ENCODE assay signal across 11 cellular contexts in genomic region chr11:2868604-2869526, GRCh38. TPM values are rescaled to one million over a fixed set of nuclear protein-coding genes. Genes with fewer than 3 reads are reported as not detected.
DNase-seq lines count a peak whose midpoint lies in the region; ATAC-seq lines count a peak whose summit lies in the region.
"Had no signal": no experiment of that assay in that cellular context is flagged by ENCODE, and none has a peak within 500 bp of the region (broad histone marks: within the 10 kb centered on the region; RNA-seq: fewer than 3 reads in every experiment).

No MANE protein-coding gene starts in this region.

- no peak overlapping the region for H2AFZ ChIP-seq in mesenchymal stem cell (ENCODE audit: low read depth, low read length)

- H3K4ac ChIP-seq in mesenchymal stem cell (ENCODE audit: low read depth in 1 of 2, low read length in 2 of 2) = no peak overlapping the region

- H3K4me3 Mint-ChIP-seq in activated T-cell treated with anti-CD3 and anti-CD28 coated beads, Interleukin-2, amount 50 U/mL, for 24 hours = peak overlapping the region; percentile 27
- peak overlapping the region; percentile 37 to 43 for H3K4me3 Mint-ChIP-seq in stimulated activated naive CD8-positive, alpha-beta T cell treated with anti-CD3 and anti-CD28 coated beads, Interleukin-15, amount 100 ng/mL, for 72 hours

- peak overlapping the region; percentile 37 to 39 for H3K4me3 ChIP-seq in mesenchymal stem cell (ENCODE audit: insufficient read depth in 1 of 2, low read depth in 1 of 2, low read length in 2 of 2)
- H3K4me3 ChIP-seq: SK-N-MC had no signal

- H3K23ac ChIP-seq in mesenchymal stem cell (ENCODE audit: low read length in 2 of 2) = peak overlapping the region in 1 of 2 experiments; percentile 10

- no peak overlapping the region for H3K27ac Mint-ChIP-seq in activated T-cell treated with anti-CD3 and anti-CD28 coated beads, Interleukin-2, amount 50 U/mL, for 24 hours
- peak overlapping the region in 1 of 2 donors; percentile 42 for H3K27ac Mint-ChIP-seq in stimulated activated naive CD8-positive, alpha-beta T cell treated with anti-CD3 and anti-CD28 coated beads, Interleukin-15, amount 100 ng/mL, for 72 hours

- H2BK120ac ChIP-seq in mesenchymal stem cell (ENCODE audit: low read depth, low read length) = no peak overlapping the region

- no peak overlapping the region for H4K8ac ChIP-seq in mesenchymal stem cell (ENCODE audit: low read length)

- H3K9ac ChIP-seq in mesenchymal stem cell (ENCODE audit: low read length) = no peak overlapping the region

- peaks cover 11% of the 10 kb centered on the region for H3K4me1 ChIP-seq in mesenchymal stem cell (ENCODE audit: control insufficient read depth, insufficient read depth, low read depth, low read length)

- no peak overlapping the region for H2BK12ac ChIP-seq in mesenchymal stem cell (ENCODE audit: low read length in 2 of 2)

- 28% methylated on average over 51 of the region's 51 CpGs for WGBS in mesenchymal stem cell

- ATAC-seq in stimulated activated naive CD8-positive, alpha-beta T cell treated with anti-CD3 and anti-CD28 coated beads, Interleukin-15, amount 100 ng/mL, for 72 hours = no peak
- no peak for ATAC-seq in HG03354 (IDR thresholded peaks at IDR 0.05; ENCODE audit: poor library complexity, severe bottlenecking, unreplicated experiment)

- no peak overlapping the region for H3K14ac ChIP-seq in mesenchymal stem cell (ENCODE audit: low read length in 2 of 2)

- no peaks in the 10 kb centered on the region for H3K36me3 Mint-ChIP-seq in activated T-cell treated with anti-CD3 and anti-CD28 coated beads, Interleukin-2, amount 50 U/mL, for 24 hours (ENCODE audit: low read depth)

- no peak overlapping the region for H2BK15ac ChIP-seq in mesenchymal stem cell (ENCODE audit: low read depth, poor library complexity, severe bottlenecking)

- H3K27me3 Mint-ChIP-seq in activated T-cell treated with anti-CD3 and anti-CD28 coated beads, Interleukin-2, amount 50 U/mL, for 24 hours = peaks cover 70% of the 10 kb centered on the region
- peaks cover 73% of the 10 kb centered on the region for H3K27me3 Mint-ChIP-seq in stimulated activated naive CD8-positive, alpha-beta T cell treated with anti-CD3 and anti-CD28 coated beads, Interleukin-15, amount 100 ng/mL, for 72 hours

- DNase-seq in activated T-cell treated with anti-CD3 and anti-CD28 coated beads, Interleukin-2, amount 50 U/mL, for 24 hours = no peak
- no peak for DNase-seq in activated T-cell treated with anti-CD3 and anti-CD28 coated beads, Interleukin-2, amount 50 U/mL, for 1 hour
- DNase-seq in caudate nucleus (lab: John Stamatoyannopoulos, UW) (peak in 51 of 61 donors; percentile 29 to 84 (median 62)), mesenchymal stem cell (no peak), NCI-H2081 treated with DMSO at 0.1 percent for 48 hours (lab: John Stamatoyannopoulos, UW) (no peak), AG08395 (ENCODE audit: low spot score) (no peak)
- DNase-seq in stimulated activated naive CD8-positive, alpha-beta T cell treated with anti-CD3 and anti-CD28 coated beads, Interleukin-15, amount 100 ng/mL, for 72 hours = no peak
- DNase-seq: NCI-H1105 treated with DMSO at 0.1 percent for 48 hours, NCI-H82 had no signal

- no peaks in the 10 kb centered on the region for H3K79me1 ChIP-seq in mesenchymal stem cell (replicated peaks; ENCODE audit: low read length, poor library complexity, severe bottlenecking)

- no peak overlapping the region for H3K18ac ChIP-seq in mesenchymal stem cell (ENCODE audit: low read depth in 1 of 2, low read length in 2 of 2)

- peak overlapping the region; percentile 6 for H3K4me2 ChIP-seq in mesenchymal stem cell (ENCODE audit: low read length, poor library complexity, severe bottlenecking)

- H3K4me1 Mint-ChIP-seq in activated T-cell treated with anti-CD3 and anti-CD28 coated beads, Interleukin-2, amount 50 U/mL, for 24 hours (ENCODE audit: low read depth) = peaks cover 7% of the 10 kb centered on the region
- peaks cover 41% of the 10 kb centered on the region for H3K4me1 Mint-ChIP-seq in stimulated activated naive CD8-positive, alpha-beta T cell treated with anti-CD3 and anti-CD28 coated beads, Interleukin-15, amount 100 ng/mL, for 72 hours

- no peak overlapping the region for H2BK5ac ChIP-seq in mesenchymal stem cell (ENCODE audit: low read depth, low read length, poor library complexity, severe bottlenecking)

- H3K9me3 Mint-ChIP-seq in activated T-cell treated with anti-CD3 and anti-CD28 coated beads, Interleukin-2, amount 50 U/mL, for 24 hours = no peaks in the 10 kb centered on the region
- H3K9me3 Mint-ChIP-seq in stimulated activated naive CD8-positive, alpha-beta T cell treated with anti-CD3 and anti-CD28 coated beads, Interleukin-15, amount 100 ng/mL, for 72 hours = no peaks in the 10 kb centered on the region

- H3K27ac ChIP-seq in caudate nucleus (ENCODE audit: low read depth, low read length) (peak overlapping the region; percentile 80), mesenchymal stem cell (ENCODE audit: low read length, poor library complexity, severe bottlenecking) (no peak overlapping the region)
- H3K27ac ChIP-seq: SK-N-MC had no signal

- H4K91ac ChIP-seq in mesenchymal stem cell (ENCODE audit: low read length) = no peak overlapping the region

- no peaks in the 10 kb centered on the region for H3K36me3 ChIP-seq in mesenchymal stem cell (ENCODE audit: control insufficient read depth in 1 of 2, insufficient read depth in 2 of 2, low read depth in 1 of 2, low read length in 2 of 2)

- H2AK5ac ChIP-seq in mesenchymal stem cell (ENCODE audit: low read length, severe bottlenecking) = no peak overlapping the region

- H3K9me3 ChIP-seq in mesenchymal stem cell (ENCODE audit: control insufficient read depth, low read length) = peaks cover 8% of the 10 kb centered on the region

- H3K27me3 ChIP-seq in mesenchymal stem cell (ENCODE audit: control insufficient read depth in 1 of 2, insufficient read depth in 1 of 2, low read length in 2 of 2) = peaks cover 22 to 66% of the 10 kb centered on the region in 2 experiments

RNA-seq across cellular contexts. Expression of gene CDKN1C, which starts 16.7 kb away (rescaled TPM):
- polyA plus RNA-seq in mesenchymal stem cell (2013, experiment 1 of 2) = 29.4 TPM
- 31.0 TPM for polyA plus RNA-seq in mesenchymal stem cell (2013, experiment 2 of 2)

Comparison
In these comparisons a context has a peak if more than half of its experiments do, and no peak if none do; other contexts are left out.
1. DNase-seq: peak in caudate nucleus (51 of 61); none in activated T-cell treated with anti-CD3 and anti-CD28 coated beads, Interleukin-2, amount 50 U/mL, for 24 hours (single experiment), activated T-cell treated with anti-CD3 and anti-CD28 coated beads, Interleukin-2, amount 50 U/mL, for 1 hour (single experiment), mesenchymal stem cell (single experiment), stimulated activated naive CD8-positive, alpha-beta T cell treated with anti-CD3 and anti-CD28 coated beads, Interleukin-15, amount 100 ng/mL, for 72 hours (0 of 2), NCI-H2081 treated with DMSO at 0.1 percent for 48 hours (single experiment) and AG08395 (single experiment).